Comparison of ENCODE assay signal across 8 cellular contexts in the genomic region with DNA sequence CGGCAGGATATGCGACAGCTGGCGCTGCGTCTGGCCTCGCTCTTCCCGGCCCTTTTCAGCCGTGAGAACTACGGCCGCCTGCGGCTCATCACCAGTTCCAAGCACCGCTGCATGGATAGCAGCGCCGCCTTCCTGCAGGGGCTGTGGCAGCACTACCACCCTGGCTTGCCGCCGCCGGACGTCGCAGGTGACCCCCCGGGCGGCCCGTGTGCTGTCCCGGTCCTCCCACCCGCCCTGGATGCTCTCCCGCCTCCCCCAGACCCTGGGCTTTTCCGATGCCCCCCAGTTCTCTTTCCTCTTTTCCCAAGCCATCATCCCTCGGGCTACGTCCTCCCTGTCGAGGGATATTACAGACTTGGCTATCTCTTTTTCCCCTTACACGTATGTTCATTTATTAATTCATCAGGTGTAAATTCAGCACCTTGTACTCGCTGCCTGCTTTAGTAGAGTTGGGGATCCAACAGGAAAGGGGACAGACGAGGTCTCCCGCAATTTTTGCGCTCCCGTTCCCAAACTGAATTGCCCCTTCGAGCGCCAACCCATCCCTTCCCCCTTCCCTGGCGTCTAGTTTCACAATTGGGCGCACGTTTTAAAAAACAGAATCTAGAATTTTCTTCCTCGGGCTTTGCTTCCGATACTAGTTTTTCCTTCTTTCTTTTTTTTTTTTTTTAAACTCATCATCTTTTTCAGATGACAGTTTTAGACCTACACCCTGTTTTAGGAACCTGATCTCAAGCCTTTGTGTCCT. TPM values are rescaled to one million over a fixed set of nuclear protein-coding genes. Genes with fewer than 3 reads are reported as not detected.
DNase-seq lines count a peak whose midpoint lies in the region; ATAC-seq lines count a peak whose summit lies in the region.

No MANE protein-coding gene starts in this region.

- H3K4me1 Mint-ChIP-seq in stimulated activated naive CD8-positive, alpha-beta T cell treated with anti-CD3 and anti-CD28 coated beads, Interleukin-15, Interleukin-2, amounts not matched to agents 100 ng/mL and 50 ng/mL, for 24 hours (ENCODE audit: low read depth) = peaks cover 44% of the 10 kb centered on the region

- peak overlapping the region; percentile 89 for H3K4me3 Mint-ChIP-seq in stimulated activated naive CD8-positive, alpha-beta T cell treated with anti-CD3 and anti-CD28 coated beads, Interleukin-15, Interleukin-2, amounts not matched to agents 100 ng/mL and 50 ng/mL, for 24 hours

- H3K27me3 Mint-ChIP-seq in stimulated activated naive CD8-positive, alpha-beta T cell treated with anti-CD3 and anti-CD28 coated beads, Interleukin-15, Interleukin-2, amounts not matched to agents 100 ng/mL and 50 ng/mL, for 24 hours = peaks cover 5% of the 10 kb centered on the region

- DNase-seq in Ammon's horn (ENCODE audit: low spot score) (peak; percentile 64), NCI-H345 treated with DMSO at 0.1 percent for 48 hours (lab: John Stamatoyannopoulos, UW; ENCODE audit: unreplicated experiment) (peak; percentile 10), activated T-cell treated with anti-CD3 and anti-CD28 coated beads for 48 hours (ENCODE audit: low read depth) (peak; percentile 33), myocyte (ENCODE audit: low read depth) (peak; percentile 66)

- ATAC-seq in GM18858 (IDR thresholded peaks at IDR 0.05; ENCODE audit: unreplicated experiment) (peak; percentile 29), HG03060 (IDR thresholded peaks at IDR 0.05; ENCODE audit: low read depth, unreplicated experiment) (peak; percentile 19), esophagus mucosa (peak; percentile 73)

- H3K9me3 Mint-ChIP-seq in stimulated activated naive CD8-positive, alpha-beta T cell treated with anti-CD3 and anti-CD28 coated beads, Interleukin-15, Interleukin-2, amounts not matched to agents 100 ng/mL and 50 ng/mL, for 24 hours = no peaks in the 10 kb centered on the region

- peak overlapping the region; percentile 85 for H3K27ac Mint-ChIP-seq in stimulated activated naive CD8-positive, alpha-beta T cell treated with anti-CD3 and anti-CD28 coated beads, Interleukin-15, Interleukin-2, amounts not matched to agents 100 ng/mL and 50 ng/mL, for 24 hours

- peaks cover 18% of the 10 kb centered on the region for H3K36me3 Mint-ChIP-seq in stimulated activated naive CD8-positive, alpha-beta T cell treated with anti-CD3 and anti-CD28 coated beads, Interleukin-15, Interleukin-2, amounts not matched to agents 100 ng/mL and 50 ng/mL, for 24 hours (ENCODE audit: low read depth)

RNA-seq across cellular contexts. Expression of gene MINPP1, which starts 0.8 kb away (rescaled TPM):
- total RNA-seq in esophagus mucosa (3.9 TPM), myocyte (23.9 and 24.9 TPM in 2 replicates)
- polyA plus RNA-seq in myocyte (2012) = 14.5 TPM

Comparison
In these comparisons a context has a peak if more than half of its experiments do, and no peak if none do; other contexts are left out.
1. Peak in every context shown above with its lines: DNase-seq and ATAC-seq.
2. DNase-seq: peak in every context shown above with its lines; median percentile 66 in myocyte; 64 in Ammon's horn; 33 in activated T-cell treated with anti-CD3 and anti-CD28 coated beads for 48 hours; 10 in NCI-H345 treated with DMSO at 0.1 percent for 48 hours.
3. ATAC-seq: peak in every context shown above with its lines; median percentile 73 in esophagus mucosa; 29 in GM18858; 19 in HG03060.